8 cellular contexts compared by ENCODE assay signal in genomic region chr20:25310268-25310920, GRCh38.
DNase-seq lines count a peak whose midpoint lies in the region; ATAC-seq and TF ChIP-seq lines count a peak whose summit lies in the region.

No MANE protein-coding gene starts in this region.

- peak overlapping the region; percentile 14 for H3K27ac Mint-ChIP-seq in progenitor cell of endocrine pancreas

- peak; percentile 35 for TF ChIP-seq CTCF in progenitor cell of endocrine pancreas (IDR thresholded peaks at IDR 0.05; ENCODE audit: unreplicated experiment)

- H3K27me3 Mint-ChIP-seq in progenitor cell of endocrine pancreas: no peaks in the 10 kb centered on the region

- peaks cover 8% of the 10 kb centered on the region for H3K4me1 Mint-ChIP-seq in progenitor cell of endocrine pancreas (ENCODE audit: low read depth)

- DNase-seq in COLO668 (lab: John Stamatoyannopoulos, UW; ENCODE audit: unreplicated experiment) (peak; percentile 83), NOMO-1 treated with dmso at 0.1 percent for 144 hours (lab: John Stamatoyannopoulos, UW; ENCODE audit: unreplicated experiment) (peak; percentile 75), glomerular visceral epithelial cell (ENCODE audit: extremely low spot score) (peak; percentile 95), progenitor cell of endocrine pancreas (ENCODE audit: low spot score, unreplicated experiment) (no peak), NCI-H1048 (lab: John Stamatoyannopoulos, UW) (no peak)
- peak; percentile 32 for DNase-seq in activated effector memory CD4-positive, alpha-beta T cell treated with Interleukin-2 at 50 U/mL for 16 hours

- H3K4me3 Mint-ChIP-seq in progenitor cell of endocrine pancreas (ENCODE audit: low read depth): no peak overlapping the region

- ATAC-seq in GM19324 (IDR thresholded peaks at IDR 0.05; ENCODE audit: low FRiP score, unreplicated experiment) (peak; percentile 87), HG03378 (IDR thresholded peaks at IDR 0.05; ENCODE audit: unreplicated experiment) (peak; percentile 96)

- peaks cover 4% of the 10 kb centered on the region for H3K36me3 Mint-ChIP-seq in progenitor cell of endocrine pancreas (ENCODE audit: insufficient read depth)

- H3K9me3 Mint-ChIP-seq in progenitor cell of endocrine pancreas (ENCODE audit: low read depth): no peaks in the 10 kb centered on the region

Comparison
In these comparisons a context has a peak if more than half of its experiments do, and no peak if none do; other contexts are left out.
1. DNase-seq: peak in COLO668 (single experiment), NOMO-1 treated with dmso at 0.1 percent for 144 hours (single experiment), activated effector memory CD4-positive, alpha-beta T cell treated with Interleukin-2 at 50 U/mL for 16 hours (single experiment) and glomerular visceral epithelial cell (single experiment); none in progenitor cell of endocrine pancreas (single experiment) and NCI-H1048 (single experiment).